9 cellular contexts compared by ENCODE assay signal in the genomic region with DNA sequence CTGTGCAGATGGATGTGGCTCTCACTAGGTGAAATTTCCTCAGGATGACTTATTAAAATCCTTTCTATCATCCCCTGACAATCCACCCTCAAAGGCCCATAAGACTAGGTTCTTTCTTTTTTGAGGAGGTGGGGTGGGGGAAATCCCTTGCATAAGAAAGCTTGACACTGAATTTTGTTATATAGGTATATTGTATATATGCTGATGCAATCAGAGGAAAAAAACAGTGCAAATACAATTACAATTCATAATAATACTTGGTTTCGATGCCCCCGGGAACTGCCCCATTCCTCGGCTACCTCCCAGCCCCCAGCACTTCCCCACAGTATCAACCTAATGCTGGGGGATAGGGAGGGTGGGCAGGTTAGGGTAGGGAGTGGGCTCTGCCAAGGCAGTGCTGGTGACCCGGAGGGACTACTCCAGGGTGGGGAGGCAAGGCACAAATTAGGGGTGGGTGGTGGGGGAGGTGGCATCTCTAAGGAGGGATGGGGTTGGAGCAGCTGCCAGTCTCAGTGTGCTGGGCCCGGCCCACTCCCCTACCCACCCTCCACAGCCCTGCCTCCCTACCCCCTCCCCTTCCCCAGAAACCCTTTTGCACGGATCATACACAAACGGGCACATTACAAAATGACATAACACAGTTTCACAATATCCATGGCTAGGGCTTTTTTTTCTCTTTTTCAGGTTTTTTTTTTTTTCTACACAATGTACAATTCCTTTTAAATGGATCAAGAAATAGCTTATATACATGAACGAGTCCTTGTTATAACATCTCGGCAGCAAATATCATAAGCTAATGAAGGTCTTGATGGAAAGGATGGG. TPM values are rescaled to one million over a fixed set of nuclear protein-coding genes. Genes with fewer than 3 reads are reported as not detected.
DNase-seq lines count a peak whose midpoint lies in the region; ATAC-seq and TF ChIP-seq lines count a peak whose summit lies in the region.
"Had no signal": no experiment of that assay in that cellular context is flagged by ENCODE, and none has a peak within 500 bp of the region (broad histone marks: within the 10 kb centered on the region; RNA-seq: fewer than 3 reads in every experiment).

No MANE protein-coding gene starts in this region.

- H3K27ac Mint-ChIP-seq in activated CD4-positive, alpha-beta T cell treated with anti-CD3 and anti-CD28 coated beads, Interleukin-2, amount 10 ng/mL, durations not matched to agents 7 days and 5 days = peak overlapping the region; percentile 77

- peaks cover 18% of the 10 kb centered on the region; the same call in 1 of the 2 replicates for H3K36me3 ChIP-seq in PC-3 (ENCODE audit: low read depth, low read length)
- peaks cover 34 to 56% (median 47%) of the 10 kb centered on the region in 4 donors for H3K36me3 ChIP-seq in stomach

- TF ChIP-seq POLR2A in stomach (IDR thresholded peaks at IDR 0.05) = no peak

- H3K4me1 Mint-ChIP-seq in activated CD4-positive, alpha-beta T cell treated with anti-CD3 and anti-CD28 coated beads, Interleukin-2, amount 10 ng/mL, durations not matched to agents 7 days and 5 days = peaks cover 39% of the 10 kb centered on the region

- TF ChIP-seq CTCF in PC-3 (conservative IDR thresholded peaks at IDR 0.05; ENCODE audit: low read depth, low read length) (no peak), stomach (IDR thresholded peaks at IDR 0.05) (no peak)

- no peaks in the 10 kb centered on the region for H3K9me2 ChIP-seq in PC-3 (replicated peaks; ENCODE audit: low read length)

- no peak overlapping the region for H3K9ac ChIP-seq in PC-3 (ENCODE audit: low read length)

- H3K27ac ChIP-seq in PC-3 (ENCODE audit: low read length) (peak overlapping the region; percentile 29), epithelial cell of prostate (peak overlapping the region; percentile 88), stomach (peak overlapping the region in 3 of 5 donors; percentile 57 to 70 (median 67))

- no peaks in the 10 kb centered on the region for H3K27me3 Mint-ChIP-seq in activated CD4-positive, alpha-beta T cell treated with anti-CD3 and anti-CD28 coated beads, Interleukin-2, amount 10 ng/mL, durations not matched to agents 7 days and 5 days

- H2AFZ ChIP-seq in PC-3 (ENCODE audit: low read length) = no peak overlapping the region

- no peak for TF ChIP-seq EP300 in stomach (IDR thresholded peaks at IDR 0.05)

- no TSS peak for BruUV-seq in PC-3 (replicated peaks; lab: Mats Ljungman, UMichigan)

- DNase-seq in activated CD4-positive, alpha-beta T cell treated with anti-CD3 and anti-CD28 coated beads, Interleukin-2, amount 10 ng/mL, durations not matched to agents 7 days and 5 days = no peak
- no peak for DNase-seq in activated CD4-positive, alpha-beta T cell treated with anti-CD3 and anti-CD28 coated beads for 4 hours
- DNase-seq in PC-3 = no peak
- no peak for DNase-seq in epithelial cell of prostate (ENCODE audit: low read depth, low spot score)
- DNase-seq in stomach = no peak
- DNase-seq in DMS 273 treated with DMSO at 0.1 percent for 48 hours (lab: John Stamatoyannopoulos, UW) = no peak
- no peak for DNase-seq in HEK293T (ENCODE audit: extremely low spot score)
- DNase-seq: NCI-H187 treated with DMSO at 0.1 percent for 48 hours had no signal

- H3K9me3 ChIP-seq in PC-3 (ENCODE audit: low read length) = no peaks in the 10 kb centered on the region
- H3K9me3 ChIP-seq in stomach = no peaks in the 10 kb centered on the region

- H4K20me1 ChIP-seq in PC-3 (ENCODE audit: low read length) = no peaks in the 10 kb centered on the region

- H3K36me3 Mint-ChIP-seq in activated CD4-positive, alpha-beta T cell treated with anti-CD3 and anti-CD28 coated beads, Interleukin-2, amount 10 ng/mL, durations not matched to agents 7 days and 5 days (ENCODE audit: low read depth) = peaks cover 40% of the 10 kb centered on the region

- CTCF ChIA-PET in activated CD4-positive, alpha-beta T cell treated with anti-CD3 and anti-CD28 coated beads, Interleukin-2, amount 10 ng/mL, durations not matched to agents 7 days and 5 days (lab: Charles Lee) = interaction anchor here (0.7 to 2.0 kb wide), 3 partner anchors 9 to 117 kb away, joined by 3 to 8 read pairs (median 3); a partner anchor contains a TSS
- CTCF ChIA-PET in PC-3 (lab: Charles Lee) = interaction anchor here (0.6 kb wide), 1 partner anchor 105 kb away, joined by 3 read pairs; no protein-coding TSS in a partner anchor
- CTCF ChIA-PET in HEK293T (lab: Yijun Ruan, JAX) = interaction anchor here (0.6 to 1.5 kb wide), 4 partner anchors 9 to 181 kb away, joined by 3 to 4 read pairs (median 3); a partner anchor contains a TSS

- ATAC-seq in PC-3 (no peak; the same call in 1 of the 2 replicates), HG03139 (IDR thresholded peaks at IDR 0.05; ENCODE audit: unreplicated experiment) (no peak)

- no peak overlapping the region for H3K4me3 ChIP-seq in PC-3 (ENCODE audit: low read length)
- no peak overlapping the region for H3K4me3 ChIP-seq in stomach

- POLR2A ChIA-PET in activated CD4-positive, alpha-beta T cell treated with anti-CD3 and anti-CD28 coated beads, Interleukin-2, amount 10 ng/mL, durations not matched to agents 7 days and 5 days (lab: Charles Lee) = no interaction called here
- POLR2A ChIA-PET in PC-3 (lab: Charles Lee; ENCODE audit: unreplicated experiment) = interaction anchor here (0.6 kb wide), 1 partner anchor 300 kb away, joined by 8 read pairs; no protein-coding TSS in a partner anchor
- POLR2A ChIA-PET in HEK293T (lab: Yijun Ruan, JAX) = no interaction called here

- H3K79me2 ChIP-seq in PC-3 (ENCODE audit: low read length) = no peaks in the 10 kb centered on the region

- peaks cover 11% of the 10 kb centered on the region for H3K4me1 ChIP-seq in PC-3 (ENCODE audit: insufficient read depth, low read length)
- H3K4me1 ChIP-seq in stomach = peaks cover 0 to 27% (median 4%) of the 10 kb centered on the region in 4 donors

- H3K9me3 Mint-ChIP-seq in activated CD4-positive, alpha-beta T cell treated with anti-CD3 and anti-CD28 coated beads, Interleukin-2, amount 10 ng/mL, durations not matched to agents 7 days and 5 days = no peaks in the 10 kb centered on the region

- H3K4me2 ChIP-seq in PC-3 (ENCODE audit: low read length) = peak overlapping the region; percentile 2; the same call in 1 of the 2 replicates

- H3K4me3 Mint-ChIP-seq in activated CD4-positive, alpha-beta T cell treated with anti-CD3 and anti-CD28 coated beads, Interleukin-2, amount 10 ng/mL, durations not matched to agents 7 days and 5 days = no peak overlapping the region

- intact Hi-C loops in PC-3 (cut with micrococcal nuclease) (no loop called here), stomach (cut with DNase I; ENCODE audit: low total_unique reads) (no loop called here)

- WGBS in stomach, 5 donors = 77 to 89% (median 84%) methylated on average over 9 of the region's 9 CpGs

- H3F3A ChIP-seq in PC-3 (ENCODE audit: low read length, unreplicated experiment) = no peaks in the 10 kb centered on the region

- H3K27me3 ChIP-seq in PC-3 (ENCODE audit: low read length) (no peaks in the 10 kb centered on the region), stomach (no peaks in the 10 kb centered on the region)

TF ChIP-seq in HEK293T, 16 proteins besides CTCF, POLR2A, EP300 and RAD21:
- TF ChIP-seq, protein P1, sequence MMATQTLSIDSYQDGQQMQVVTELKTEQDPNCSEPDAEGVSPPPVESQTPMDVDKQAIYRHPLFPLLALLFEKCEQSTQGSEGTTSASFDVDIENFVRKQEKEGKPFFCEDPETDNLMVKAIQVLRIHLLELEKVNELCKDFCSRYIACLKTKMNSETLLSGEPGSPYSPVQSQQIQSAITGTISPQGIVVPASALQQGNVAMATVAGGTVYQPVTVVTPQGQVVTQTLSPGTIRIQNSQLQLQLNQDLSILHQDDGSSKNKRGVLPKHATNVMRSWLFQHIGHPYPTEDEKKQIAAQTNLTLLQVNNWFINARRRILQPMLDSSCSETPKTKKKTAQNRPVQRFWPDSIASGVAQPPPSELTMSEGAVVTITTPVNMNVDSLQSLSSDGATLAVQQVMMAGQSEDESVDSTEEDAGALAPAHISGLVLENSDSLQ (IDR thresholded peaks at IDR 0.05) = no peak
- no peak for TF ChIP-seq SUZ12 (IDR thresholded peaks at IDR 0.05)
- no peak for TF ChIP-seq FOXA1 (IDR thresholded peaks at IDR 0.05)
- no peak for TF ChIP-seq CTBP1 (IDR thresholded peaks at IDR 0.05; ENCODE audit: borderline replicate concordance)
- no peak for TF ChIP-seq SP1 (IDR thresholded peaks at IDR 0.05)
- TF ChIP-seq L3MBTL2 (conservative IDR thresholded peaks at IDR 0.05) = no peak
- TF ChIP-seq LEF1 (IDR thresholded peaks at IDR 0.05; ENCODE audit: borderline replicate concordance) = no peak
- no peak for TF ChIP-seq NFRKB (IDR thresholded peaks at IDR 0.05)

RNA-seq across cellular contexts. Expression of a gene that starts 30.9 kb away (rescaled TPM):
- total RNA-seq in activated CD4-positive, alpha-beta T cell treated with anti-CD3 and anti-CD28 coated beads, Interleukin-2, amount 10 ng/mL, durations not matched to agents 7 days and 5 days = 10 to 100 TPM; 22.2 to 22.9 TPM
- total RNA-seq in PC-3 (2014; rRNA removed) = 6.3 and 9.2 TPM in 2 replicates
- total RNA-seq in stomach = 10 to 100 TPM; 14.9 to 89.9 (median 62.2) TPM
- polyA plus RNA-seq in stomach = 10 to 100 TPM; 17.4 to 86.8 (median 44.1) TPM

Comparison
In these comparisons a context has a peak if more than half of its experiments do, and no peak if none do; other contexts are left out.
1. H3K27ac ChIP-seq: peak in every context shown above with its lines; median percentile 88 in epithelial cell of prostate; 67 in stomach; 29 in PC-3.